ENCODE assay signal across 25 cellular contexts in the genomic region with DNA sequence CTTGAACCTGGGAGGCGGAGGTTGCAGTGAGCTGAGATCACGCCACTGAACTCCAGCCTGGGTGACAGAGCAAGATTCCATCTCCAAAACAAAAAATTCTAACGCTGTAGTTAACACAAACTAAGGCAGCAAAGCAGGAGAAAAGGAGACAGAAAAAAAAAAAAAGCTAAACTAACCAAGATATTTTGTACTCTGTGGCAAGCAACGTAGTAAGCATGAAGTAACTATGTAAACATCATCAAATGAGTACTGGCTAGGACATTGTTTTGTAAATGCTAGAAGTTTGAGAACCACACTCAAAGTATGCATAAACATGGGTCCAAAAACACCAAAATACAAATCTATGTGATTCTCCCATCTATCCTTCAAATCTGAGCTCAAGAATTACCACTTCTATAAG.
"Had no signal": no experiment of that assay in that cellular context is flagged by ENCODE, and none has a peak within 500 bp of the region (broad histone marks: within the 10 kb centered on the region; RNA-seq: fewer than 3 reads in every experiment).

No MANE protein-coding gene starts in this region.

- H3K27me3 Mint-ChIP-seq: stimulated activated memory B cell treated with anti-CD40 and anti-IgM and Interleukin-4, amounts not matched to agents 10 μg/mL and 1 μg/mL and 100 μg/mL, for 72 hours had no signal

- H3K4me3 ChIP-seq: dorsolateral prefrontal cortex, esophagus muscularis mucosa, gastrocnemius medialis, ovary, psoas muscle, skin epidermis, spleen, thoracic aorta, tibial nerve, upper lobe of right lung, uterus had no signal

- H3K27me3 ChIP-seq: dorsolateral prefrontal cortex, esophagus muscularis mucosa, gastrocnemius medialis, ovary, spleen, tibial nerve, upper lobe of right lung, uterus had no signal

- H3K4me3 Mint-ChIP-seq: endodermal cell; natural killer cell; stimulated activated memory B cell treated with anti-CD40 and anti-IgM and Interleukin-4, amounts not matched to agents 10 μg/mL and 1 μg/mL and 100 μg/mL, for 72 hours had no signal

- H3K27ac Mint-ChIP-seq: endodermal cell; natural killer cell; stimulated activated memory B cell treated with anti-CD40 and anti-IgM and Interleukin-4, amounts not matched to agents 10 μg/mL and 1 μg/mL and 100 μg/mL, for 72 hours had no signal

- ATAC-seq: gastrocnemius medialis; left lobe of liver; natural killer cell; psoas muscle; right cardiac atrium; stimulated activated memory B cell treated with anti-CD40 and anti-IgM and Interleukin-4, amounts not matched to agents 10 μg/mL and 1 μg/mL and 100 μg/mL, for 72 hours; stimulated activated naive CD8-positive, alpha-beta T cell treated with anti-CD3 and anti-CD28 coated beads, Interleukin-15, Interleukin-2, amounts not matched to agents 100 U/mL and 50 U/mL, for 24 hours; upper lobe of right lung had no signal

- H3K27ac ChIP-seq: dorsolateral prefrontal cortex, esophagus muscularis mucosa, gastrocnemius medialis, ovary, psoas muscle, skin epidermis, spleen, thoracic aorta, tibial nerve, upper lobe of right lung, uterus had no signal

- H3K4me1 ChIP-seq: esophagus muscularis mucosa, gastrocnemius medialis, psoas muscle, spleen, tibial nerve, upper lobe of right lung had no signal

- H3K36me3 Mint-ChIP-seq: natural killer cell had no signal

- DNase-seq: dorsolateral prefrontal cortex; effector CD4-positive, alpha-beta T cell; endodermal cell; foreskin fibroblast; gastrocnemius medialis; head of caudate nucleus; kidney; natural killer cell; occipital lobe; ovary; posterior cingulate gyrus; psoas muscle; right cardiac atrium; spleen; stimulated activated CD4-positive, alpha-beta T cell treated with anti-CD3 and anti-CD28 coated beads, Interleukin-4, amount 100 ng/mL, for 4 hours; stimulated activated naive CD8-positive, alpha-beta T cell treated with anti-CD3 and anti-CD28 coated beads, Interleukin-15, Interleukin-2, amounts not matched to agents 100 U/mL and 50 U/mL, for 24 hours; substantia nigra; upper lobe of right lung; uterus had no signal

- H3K4me1 Mint-ChIP-seq: natural killer cell; stimulated activated memory B cell treated with anti-CD40 and anti-IgM and Interleukin-4, amounts not matched to agents 10 μg/mL and 1 μg/mL and 100 μg/mL, for 72 hours had no signal

- H3K9me3 ChIP-seq: esophagus muscularis mucosa, gastrocnemius medialis, ovary, psoas muscle, spleen, thoracic aorta, tibial nerve, upper lobe of right lung, uterus had no signal

- H3K36me3 ChIP-seq: ovary, uterus had no signal

- H3K9me3 Mint-ChIP-seq: endodermal cell; natural killer cell; stimulated activated memory B cell treated with anti-CD40 and anti-IgM and Interleukin-4, amounts not matched to agents 10 μg/mL and 1 μg/mL and 100 μg/mL, for 72 hours had no signal
